In the genomic region with DNA sequence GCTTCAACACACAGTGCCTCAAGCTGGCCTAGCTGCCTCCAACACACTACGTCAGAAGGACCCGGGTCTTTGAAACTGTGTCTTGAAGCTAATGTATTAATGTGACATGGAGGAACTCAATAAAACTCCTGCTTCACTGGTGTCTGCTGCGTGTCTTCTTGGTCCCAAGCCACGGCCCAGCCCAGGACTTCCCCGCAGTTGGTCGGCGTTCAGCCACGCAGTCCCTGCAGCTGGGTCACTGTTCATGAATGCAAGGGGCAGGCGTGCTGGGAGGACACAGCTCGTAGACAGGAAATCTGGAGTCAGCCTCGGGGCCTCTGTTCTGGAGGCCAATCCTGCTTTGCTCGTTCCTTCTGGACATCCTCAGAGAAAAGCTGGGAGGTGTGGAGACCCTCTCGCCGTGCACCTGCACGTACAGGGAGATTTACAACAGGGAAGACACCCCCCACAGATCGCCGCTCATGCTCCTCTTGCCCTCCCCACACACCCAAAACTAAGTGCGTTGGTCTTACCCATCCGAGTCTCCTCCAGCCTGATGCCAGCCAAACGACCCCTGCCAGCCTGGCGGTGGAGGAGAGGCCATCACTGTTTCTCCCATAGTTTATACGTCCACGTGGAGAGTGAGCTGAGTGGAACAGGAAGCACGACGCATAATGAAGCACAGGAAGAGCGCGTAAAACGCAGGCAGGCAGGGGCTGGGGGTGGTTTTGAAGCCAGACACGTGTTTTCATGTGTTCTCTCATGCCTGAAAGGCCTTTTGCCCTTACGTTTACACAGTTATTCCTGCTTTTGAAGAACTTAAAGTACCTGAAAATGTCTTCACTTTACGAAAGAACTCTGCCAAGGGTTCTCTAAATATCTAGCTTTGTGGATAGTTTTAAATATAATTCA, we compare ENCODE assay signal across 1 cellular context.
TF ChIP-seq lines count a peak whose summit lies in the region.

No MANE protein-coding gene starts in this region.

TF ChIP-seq in HepG2, 621 proteins besides CTCF, POLR2A, EP300 and RAD21:
- TF ChIP-seq REL (CRISPR knock-in tag; conservative IDR thresholded peaks at IDR 0.05) (no peak), GABPB1 (CRISPR knock-in tag; IDR thresholded peaks at IDR 0.05) (no peak), ZC3H13 (CRISPR knock-in tag; IDR thresholded peaks at IDR 0.05) (0 out of 2 replicates have a peak, but pooled peaks have one; percentile 40), ZNF30 (CRISPR knock-in tag; IDR thresholded peaks at IDR 0.05) (no peak), ZNF34 (CRISPR knock-in tag; IDR thresholded peaks at IDR 0.05; ENCODE audit: borderline replicate concordance) (no peak), SRY (CRISPR knock-in tag; IDR thresholded peaks at IDR 0.05) (no peak), AGO2 (optimal IDR thresholded peaks at IDR 0.05; ENCODE audit: low read depth, low read length) (peak; percentile 37), EED (CRISPR knock-in tag; IDR thresholded peaks at IDR 0.05) (peak; percentile 56; the same call in 1 of the 2 replicates)
- TF ChIP-seq, protein P1, sequence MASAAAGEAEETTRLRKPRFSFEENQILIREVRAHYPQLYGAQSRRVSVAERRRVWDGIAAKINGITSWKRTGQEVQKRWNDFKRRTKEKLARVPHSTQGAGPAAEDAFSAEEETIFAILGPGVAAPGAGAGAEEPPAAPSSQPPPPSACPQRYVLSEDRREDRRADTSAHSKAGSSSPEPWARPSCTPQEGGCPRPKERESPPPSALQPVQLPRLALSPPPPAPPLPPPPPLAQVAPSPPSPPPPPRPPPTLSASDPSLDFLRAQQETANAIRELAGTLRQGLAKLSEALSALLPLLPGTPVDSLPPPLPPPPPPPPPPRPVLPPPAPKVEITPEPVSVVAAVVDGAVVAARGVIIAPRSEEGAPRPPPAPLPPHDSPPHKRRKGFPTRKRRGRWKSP (CRISPR knock-in tag; IDR thresholded peaks at IDR 0.05) = no peak
- TF ChIP-seq, protein P2, sequence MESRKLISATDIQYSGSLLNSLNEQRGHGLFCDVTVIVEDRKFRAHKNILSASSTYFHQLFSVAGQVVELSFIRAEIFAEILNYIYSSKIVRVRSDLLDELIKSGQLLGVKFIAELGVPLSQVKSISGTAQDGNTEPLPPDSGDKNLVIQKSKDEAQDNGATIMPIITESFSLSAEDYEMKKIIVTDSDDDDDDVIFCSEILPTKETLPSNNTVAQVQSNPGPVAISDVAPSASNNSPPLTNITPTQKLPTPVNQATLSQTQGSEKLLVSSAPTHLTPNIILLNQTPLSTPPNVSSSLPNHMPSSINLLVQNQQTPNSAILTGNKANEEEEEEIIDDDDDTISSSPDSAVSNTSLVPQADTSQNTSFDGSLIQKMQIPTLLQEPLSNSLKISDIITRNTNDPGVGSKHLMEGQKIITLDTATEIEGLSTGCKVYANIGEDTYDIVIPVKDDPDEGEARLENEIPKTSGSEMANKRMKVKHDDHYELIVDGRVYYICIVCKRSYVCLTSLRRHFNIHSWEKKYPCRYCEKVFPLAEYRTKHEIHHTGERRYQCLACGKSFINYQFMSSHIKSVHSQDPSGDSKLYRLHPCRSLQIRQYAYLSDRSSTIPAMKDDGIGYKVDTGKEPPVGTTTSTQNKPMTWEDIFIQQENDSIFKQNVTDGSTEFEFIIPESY (CRISPR knock-in tag; IDR thresholded peaks at IDR 0.05) = 0 out of 2 replicates have a peak, but pooled peaks have one; percentile 18
TF ChIP-seq in HepG2: peak in this region for 4.
